Comparison of ENCODE assay signal across 1 cellular context in genomic region chr2:216741223-216741593, GRCh38.
A peak's percentile ranks its signal among the peaks of the same experiment; 100 is the strongest.
TF ChIP-seq lines count a peak whose summit lies in the region.

No MANE protein-coding gene starts in this region.

TF ChIP-seq in HepG2, 621 proteins besides CTCF, POLR2A, EP300 and RAD21 (continued from another document):
- no peak for TF ChIP-seq SRY (CRISPR knock-in tag; IDR thresholded peaks at IDR 0.05)
- TF ChIP-seq MAX (IDR thresholded peaks at IDR 0.05) = no peak
- TF ChIP-seq ZNF281 (CRISPR knock-in tag; IDR thresholded peaks at IDR 0.05; ENCODE audit: borderline replicate concordance) = no peak
- no peak for TF ChIP-seq USF2 (IDR thresholded peaks at IDR 0.05; ENCODE audit: low read depth, low read length)
- TF ChIP-seq USF2 (CRISPR knock-in tag; IDR thresholded peaks at IDR 0.05; ENCODE audit: borderline replicate concordance) = peak; percentile 15; the same call in 1 of the 2 replicates
- TF ChIP-seq ZNF512B (CRISPR knock-in tag; IDR thresholded peaks at IDR 0.05; ENCODE audit: borderline replicate concordance) = 0 out of 2 replicates have a peak, but pooled peaks have one; percentile 40
- 0 out of 2 replicates have a peak, but pooled peaks have one; percentile 8 for TF ChIP-seq YEATS2 (CRISPR knock-in tag; IDR thresholded peaks at IDR 0.05; ENCODE audit: borderline replicate concordance)
